Comparison of ENCODE assay signal across 1 cellular context in genomic region chr7:155603858-155604503, GRCh38.
TF ChIP-seq lines count a peak whose summit lies in the region.

No MANE protein-coding gene starts in this region.

TF ChIP-seq in H1, 55 proteins besides CTCF, POLR2A, EP300 and RAD21:
- TF ChIP-seq YY1 (IDR thresholded peaks at IDR 0.05; ENCODE audit: low read depth, low read length) (no peak), SP2 (IDR thresholded peaks at IDR 0.05; ENCODE audit: low read length) (no peak), POU5F1 (IDR thresholded peaks at IDR 0.05; ENCODE audit: low read depth, low read length) (no peak), NANOG (IDR thresholded peaks at IDR 0.05; ENCODE audit: insufficient read depth, low read depth, low read length, poor library complexity, severe bottlenecking) (no peak), RNF2 (IDR thresholded peaks at IDR 0.05; ENCODE audit: borderline replicate concordance, low read depth, low read length, missing control alignments, poor library complexity, severe bottlenecking) (no peak), NRF1 (IDR thresholded peaks at IDR 0.05; ENCODE audit: low read depth, low read length) (no peak), RXRA (IDR thresholded peaks at IDR 0.05; ENCODE audit: insufficient read depth, low read depth, low read length) (no peak), CEBPB (IDR thresholded peaks at IDR 0.05; ENCODE audit: low read depth, low read length) (no peak), TAF1 (IDR thresholded peaks at IDR 0.05; ENCODE audit: low read depth, low read length) (no peak), EGR1 (IDR thresholded peaks at IDR 0.05; ENCODE audit: borderline replicate concordance, low read depth, low read length) (no peak), SRF (IDR thresholded peaks at IDR 0.05; ENCODE audit: low read depth, low read length) (no peak), E2F6 (IDR thresholded peaks at IDR 0.05) (no peak), KDM4A (IDR thresholded peaks at IDR 0.05; ENCODE audit: low read depth, low read length, severe bottlenecking) (no peak), HDAC2 (IDR thresholded peaks at IDR 0.05; ENCODE audit: borderline replicate concordance in 1 of 2, low read depth in 2 of 2, low read length in 2 of 2) (no peak), SP4 (IDR thresholded peaks at IDR 0.05; ENCODE audit: low read length) (no peak), TCF12 (IDR thresholded peaks at IDR 0.05; ENCODE audit: low read depth, low read length) (no peak), MAX (IDR thresholded peaks at IDR 0.05) (no peak), HDAC6 (IDR thresholded peaks at IDR 0.05; ENCODE audit: low read depth, low read length) (no peak)
